In the genomic region with DNA sequence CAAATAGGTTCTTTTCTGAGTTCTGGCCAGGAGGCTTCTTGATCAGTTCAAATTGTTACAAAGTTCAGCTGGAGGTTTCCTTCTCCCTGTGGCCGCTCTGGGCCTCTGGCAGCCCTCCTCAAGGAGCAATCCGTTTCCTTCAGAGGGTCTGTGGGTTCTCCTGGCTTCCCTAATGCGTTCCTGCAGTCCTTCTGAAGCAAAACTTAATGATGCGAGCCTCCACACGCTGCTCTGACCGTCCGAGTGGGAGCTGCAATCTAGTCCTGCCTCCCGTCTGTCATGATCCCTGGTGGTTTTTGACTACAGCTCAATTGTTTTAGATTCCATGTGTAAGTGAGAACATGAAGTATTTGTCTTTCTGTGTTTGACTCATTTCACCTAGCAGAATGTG, we compare ENCODE assay signal across 10 cellular contexts. TPM values are rescaled to one million over a fixed set of nuclear protein-coding genes. Genes with fewer than 3 reads are reported as not detected.
DNase-seq lines count a peak whose midpoint lies in the region.
"Had no signal": no experiment of that assay in that cellular context is flagged by ENCODE, and none has a peak within 500 bp of the region (broad histone marks: within the 10 kb centered on the region; RNA-seq: fewer than 3 reads in every experiment).

No MANE protein-coding gene starts in this region.

- peaks cover 10% of the 10 kb centered on the region for H3K4me1 Mint-ChIP-seq in activated naive CD4-positive, alpha-beta T cell treated with anti-CD3 and anti-CD28 coated beads, Interleukin-2, amount 10 ng/mL, durations not matched to agents 7 days and 5 days
- peaks cover 11% of the 10 kb centered on the region for H3K4me1 Mint-ChIP-seq in activated T-helper 1 cell treated with anti-CD3 and anti-CD28 coated beads, Interleukin-12 subunit alpha, Interleukin-12 subunit beta, Interleukin-2, Interleukin-4 antibody, amounts not matched to agents 30 ng/mL and 10 ng/mL and 1 ng/mL, durations not matched to agents 14 hours and 24 hours and 36 hours (ENCODE audit: low read depth)
- H3K4me1 Mint-ChIP-seq in immature natural killer cell = peaks cover 3 to 11% of the 10 kb centered on the region in 2 donors

- H3K27ac ChIP-seq in subcutaneous abdominal adipose tissue (ENCODE audit: low read depth, low read length) = peak overlapping the region; percentile 76

- H3K9ac ChIP-seq in subcutaneous abdominal adipose tissue (ENCODE audit: low read length in 5 of 5) = peak overlapping the region in 1 of 5 donors; percentile 64

- H3K9me3 Mint-ChIP-seq in activated naive CD4-positive, alpha-beta T cell treated with anti-CD3 and anti-CD28 coated beads, Interleukin-2, amount 10 ng/mL, durations not matched to agents 7 days and 5 days = no peaks in the 10 kb centered on the region
- H3K9me3 Mint-ChIP-seq in activated T-helper 1 cell treated with anti-CD3 and anti-CD28 coated beads, Interleukin-12 subunit alpha, Interleukin-12 subunit beta, Interleukin-2, Interleukin-4 antibody, amounts not matched to agents 30 ng/mL and 10 ng/mL and 1 ng/mL, durations not matched to agents 14 hours and 24 hours and 36 hours = no peaks in the 10 kb centered on the region
- no peaks in the 10 kb centered on the region for H3K9me3 Mint-ChIP-seq in immature natural killer cell

- peak overlapping the region; percentile 72 for H3K4me3 Mint-ChIP-seq in activated naive CD4-positive, alpha-beta T cell treated with anti-CD3 and anti-CD28 coated beads, Interleukin-2, amount 10 ng/mL, durations not matched to agents 7 days and 5 days
- H3K4me3 Mint-ChIP-seq in activated T-helper 1 cell treated with anti-CD3 and anti-CD28 coated beads, Interleukin-12 subunit alpha, Interleukin-12 subunit beta, Interleukin-2, Interleukin-4 antibody, amounts not matched to agents 30 ng/mL and 10 ng/mL and 1 ng/mL, durations not matched to agents 14 hours and 24 hours and 36 hours = peak overlapping the region; percentile 76
- peak overlapping the region; percentile 61 to 84 (median 81) for H3K4me3 Mint-ChIP-seq in immature natural killer cell

- H3K36me3 ChIP-seq in subcutaneous abdominal adipose tissue (ENCODE audit: control insufficient read depth in 5 of 5, insufficient read depth in 5 of 5, low read length in 5 of 5) = no peaks in the 10 kb centered on the region

- no peak for DNase-seq in activated naive CD4-positive, alpha-beta T cell treated with anti-CD3 and anti-CD28 coated beads, Interleukin-2, amount 10 ng/mL, durations not matched to agents 7 days and 5 days
- no peak for DNase-seq in activated naive CD4-positive, alpha-beta T cell (lab: John Stamatoyannopoulos, UW)
- no peak for DNase-seq in activated T-helper 1 cell treated with anti-CD3 and anti-CD28 coated beads, Interleukin-12 subunit alpha, Interleukin-12 subunit beta, Interleukin-2, Interleukin-4 antibody, amounts not matched to agents 30 ng/mL and 10 ng/mL and 1 ng/mL, durations not matched to agents 14 hours and 24 hours and 36 hours (ENCODE audit: low spot score)
- DNase-seq in immature natural killer cell (no peak), NOMO-1 (lab: John Stamatoyannopoulos, UW; ENCODE audit: unreplicated experiment in 2 of 2) (no peak), DMS79 (lab: John Stamatoyannopoulos, UW) (no peak)
- DNase-seq in activated CD4-positive, alpha-beta T cell treated with anti-CD3 and anti-CD28 coated beads for 48 hours = no peak

- no peak overlapping the region for H3K27ac Mint-ChIP-seq in activated naive CD4-positive, alpha-beta T cell treated with anti-CD3 and anti-CD28 coated beads, Interleukin-2, amount 10 ng/mL, durations not matched to agents 7 days and 5 days
- peak overlapping the region; percentile 68 for H3K27ac Mint-ChIP-seq in activated T-helper 1 cell treated with anti-CD3 and anti-CD28 coated beads, Interleukin-12 subunit alpha, Interleukin-12 subunit beta, Interleukin-2, Interleukin-4 antibody, amounts not matched to agents 30 ng/mL and 10 ng/mL and 1 ng/mL, durations not matched to agents 14 hours and 24 hours and 36 hours
- H3K27ac Mint-ChIP-seq in immature natural killer cell = no peak overlapping the region

- peak overlapping the region in 4 of 5 donors; percentile 72 to 77 (median 76) for H3K4me3 ChIP-seq in subcutaneous abdominal adipose tissue (ENCODE audit: low read depth in 1 of 5, low read length in 5 of 5)

- no peaks in the 10 kb centered on the region for H3K36me3 Mint-ChIP-seq in activated naive CD4-positive, alpha-beta T cell treated with anti-CD3 and anti-CD28 coated beads, Interleukin-2, amount 10 ng/mL, durations not matched to agents 7 days and 5 days
- H3K36me3 Mint-ChIP-seq in activated T-helper 1 cell treated with anti-CD3 and anti-CD28 coated beads, Interleukin-12 subunit alpha, Interleukin-12 subunit beta, Interleukin-2, Interleukin-4 antibody, amounts not matched to agents 30 ng/mL and 10 ng/mL and 1 ng/mL, durations not matched to agents 14 hours and 24 hours and 36 hours (ENCODE audit: low read depth) = no peaks in the 10 kb centered on the region
- H3K36me3 Mint-ChIP-seq in immature natural killer cell = no peaks in the 10 kb centered on the region

- no peaks in the 10 kb centered on the region for H3K9me3 ChIP-seq in subcutaneous abdominal adipose tissue (ENCODE audit: control insufficient read depth in 5 of 5, low read length in 5 of 5)

- H3K27me3 ChIP-seq in subcutaneous abdominal adipose tissue (ENCODE audit: control insufficient read depth in 5 of 5, insufficient read depth in 4 of 5, low read length in 5 of 5) = no peaks in the 10 kb centered on the region

- peaks cover 3 to 26% (median 24%) of the 10 kb centered on the region in 5 donors for H3K4me1 ChIP-seq in subcutaneous abdominal adipose tissue (ENCODE audit: control insufficient read depth in 5 of 5, insufficient read depth in 5 of 5, low read length in 5 of 5)

- intact Hi-C loops in activated T-helper 1 cell treated with anti-CD3 and anti-CD28 coated beads, Interleukin-12 subunit alpha, Interleukin-12 subunit beta, Interleukin-2, Interleukin-4 antibody, amounts not matched to agents 30 ng/mL and 10 ng/mL and 1 ng/mL, durations not matched to agents 14 hours and 24 hours and 36 hours (cut with micrococcal nuclease) = loop anchor here (5.0 kb wide), 2 partner anchors 119 to 144 kb away; no protein-coding TSS in a partner anchor

- CTCF ChIA-PET in activated naive CD4-positive, alpha-beta T cell treated with anti-CD3 and anti-CD28 coated beads, Interleukin-2, amount 10 ng/mL, durations not matched to agents 7 days and 5 days (lab: Charles Lee) = interaction anchor here (0.9 to 4.1 kb wide), 21 partner anchors 8 to 81 kb away, joined by 3 to 35 read pairs (median 7); a partner anchor contains a TSS

- peaks cover 35% of the 10 kb centered on the region for H3K27me3 Mint-ChIP-seq in activated naive CD4-positive, alpha-beta T cell treated with anti-CD3 and anti-CD28 coated beads, Interleukin-2, amount 10 ng/mL, durations not matched to agents 7 days and 5 days
- peaks cover 19% of the 10 kb centered on the region for H3K27me3 Mint-ChIP-seq in activated T-helper 1 cell treated with anti-CD3 and anti-CD28 coated beads, Interleukin-12 subunit alpha, Interleukin-12 subunit beta, Interleukin-2, Interleukin-4 antibody, amounts not matched to agents 30 ng/mL and 10 ng/mL and 1 ng/mL, durations not matched to agents 14 hours and 24 hours and 36 hours (ENCODE audit: insufficient read depth)
- peaks cover 0 to 5% (median 3%) of the 10 kb centered on the region in 3 donors for H3K27me3 Mint-ChIP-seq in immature natural killer cell (ENCODE audit: low read depth in 3 of 3)

RNA-seq across cellular contexts. Expression of a gene that starts 8.7 kb away (rescaled TPM):
- total RNA-seq in activated T-helper 1 cell treated with anti-CD3 and anti-CD28 coated beads, Interleukin-12 subunit alpha, Interleukin-12 subunit beta, Interleukin-2, Interleukin-4 antibody, amounts not matched to agents 30 ng/mL and 10 ng/mL and 1 ng/mL, durations not matched to agents 14 hours and 24 hours and 36 hours = not detected in 2 replicates
- not detected for polyA plus RNA-seq in immature natural killer cell
- polyA plus RNA-seq: BJ had no signal

RNA-seq across cellular contexts. Expression of a gene that starts 24.3 kb away (rescaled TPM):
- total RNA-seq in activated T-helper 1 cell treated with anti-CD3 and anti-CD28 coated beads, Interleukin-12 subunit alpha, Interleukin-12 subunit beta, Interleukin-2, Interleukin-4 antibody, amounts not matched to agents 30 ng/mL and 10 ng/mL and 1 ng/mL, durations not matched to agents 14 hours and 24 hours and 36 hours = 4.3 and 4.7 TPM in 2 replicates
- polyA plus RNA-seq in immature natural killer cell = under 1 TPM; 0.23 to 0.50 (median 0.32) TPM

RNA-seq across cellular contexts. Expression of a gene that starts 31.2 kb away (rescaled TPM):
- 25.9 TPM in 2 replicates for total RNA-seq in activated T-helper 1 cell treated with anti-CD3 and anti-CD28 coated beads, Interleukin-12 subunit alpha, Interleukin-12 subunit beta, Interleukin-2, Interleukin-4 antibody, amounts not matched to agents 30 ng/mL and 10 ng/mL and 1 ng/mL, durations not matched to agents 14 hours and 24 hours and 36 hours
- polyA plus RNA-seq in immature natural killer cell = 10 to 100 TPM in 1 of 3 donors, 1 to 10 TPM in 2; 2.1 to 14.0 (median 6.1) TPM

RNA-seq across cellular contexts. Expression of a gene that starts 39.1 kb away (rescaled TPM):
- not detected in 2 replicates for total RNA-seq in activated T-helper 1 cell treated with anti-CD3 and anti-CD28 coated beads, Interleukin-12 subunit alpha, Interleukin-12 subunit beta, Interleukin-2, Interleukin-4 antibody, amounts not matched to agents 30 ng/mL and 10 ng/mL and 1 ng/mL, durations not matched to agents 14 hours and 24 hours and 36 hours
- not detected for polyA plus RNA-seq in immature natural killer cell
- total RNA-seq: mesenteric fat pad had no signal
- polyA plus RNA-seq: BJ had no signal

RNA-seq across cellular contexts. Expression of a gene that starts 59.1 kb away (rescaled TPM):
- 7.4 and 7.6 TPM in 2 replicates for total RNA-seq in activated T-helper 1 cell treated with anti-CD3 and anti-CD28 coated beads, Interleukin-12 subunit alpha, Interleukin-12 subunit beta, Interleukin-2, Interleukin-4 antibody, amounts not matched to agents 30 ng/mL and 10 ng/mL and 1 ng/mL, durations not matched to agents 14 hours and 24 hours and 36 hours
- under 1 TPM; 0.08 to 0.27 (median 0.21) TPM for polyA plus RNA-seq in immature natural killer cell
